In the genomic region with DNA sequence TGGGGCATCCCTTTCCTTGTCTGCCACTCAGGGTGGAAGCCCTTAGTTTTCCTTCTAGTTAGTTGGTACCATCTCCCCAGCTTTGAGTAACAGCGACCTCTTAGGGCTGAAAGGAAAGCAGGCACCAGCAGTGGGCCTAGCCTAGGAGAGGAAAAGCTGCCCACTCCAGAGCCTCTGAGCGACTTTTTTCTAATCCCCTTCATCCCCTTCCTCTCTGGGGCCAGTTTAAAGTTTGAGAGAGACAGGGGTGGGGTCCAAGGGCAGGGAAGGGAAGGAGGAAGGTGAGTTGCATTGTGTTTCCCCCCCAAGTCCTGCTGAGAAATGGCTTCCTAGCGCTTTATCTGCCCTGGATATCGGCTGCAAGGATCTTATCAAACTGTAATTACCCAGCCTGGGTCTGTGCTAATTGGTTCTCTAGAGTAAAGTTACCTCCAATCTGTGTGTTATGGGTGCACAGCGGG, we compare ENCODE assay signal across 11 cellular contexts.
DNase-seq lines count a peak whose midpoint lies in the region; ATAC-seq, FAIRE-seq and TF ChIP-seq lines count a peak whose summit lies in the region.
"Had no signal": no experiment of that assay in that cellular context is flagged by ENCODE, and none has a peak within 500 bp of the region (broad histone marks: within the 10 kb centered on the region; RNA-seq: fewer than 3 reads in every experiment).

No MANE protein-coding gene starts in this region.

- TF ChIP-seq POLR2A in H54 (IDR thresholded peaks at IDR 0.05; ENCODE audit: low read depth, low read length) = no peak

- DNase-seq in left ventricle myocardium inferior = no peak
- DNase-seq in Right ventricle myocardium superior = no peak
- DNase-seq in NCI-H526 treated with DMSO at 0.1 percent for 48 hours (lab: John Stamatoyannopoulos, UW) = peak; percentile 54
- peak; percentile 38 for DNase-seq in endothelial cell (ENCODE audit: low spot score)
- DNase-seq in upper lobe of right lung = no peak
- DNase-seq in hippocampal formation (lab: John Stamatoyannopoulos, UW) = no peak
- DNase-seq in activated CD8-positive, alpha-beta memory T cell treated with anti-CD3 and anti-CD28 coated beads for 24 hours = no peak
- DNase-seq in H54 (ENCODE audit: insufficient read length, low spot score) = no peak
- DNase-seq: AML-193, dorsolateral prefrontal cortex had no signal

- intact Hi-C loops in left ventricle myocardium inferior (cut with micrococcal nuclease) = no loop called here
- intact Hi-C loops in Right ventricle myocardium superior (cut with DNase I) = no loop called here
- intact Hi-C loops in upper lobe of right lung (cut with DNase I) = no loop called here

- no peaks in the 10 kb centered on the region for H3K4me1 Mint-ChIP-seq in endothelial cell (ENCODE audit: unreplicated experiment)

- H3K27me3 ChIP-seq in left ventricle myocardium inferior (ENCODE audit: low read depth) (peaks cover 94% of the 10 kb centered on the region), upper lobe of right lung (no peaks in the 10 kb centered on the region)

- H3K9me3 ChIP-seq in left ventricle myocardium inferior (replicated peaks) (no peaks in the 10 kb centered on the region), upper lobe of right lung (no peaks in the 10 kb centered on the region)

- H3K27ac Mint-ChIP-seq in endothelial cell (ENCODE audit: unreplicated experiment) = no peak overlapping the region

- no peak for FAIRE-seq in H54 (lab: Jason Lieb, UNC)
- FAIRE-seq: keratinocyte had no signal

- no peak for ATAC-seq in Right ventricle myocardium superior (ENCODE audit: poor library complexity)
- ATAC-seq in upper lobe of right lung = peak; percentile 63

- H3K36me3 ChIP-seq in left ventricle myocardium inferior (no peaks in the 10 kb centered on the region), upper lobe of right lung (no peaks in the 10 kb centered on the region)

- no peak overlapping the region for H3K4me3 ChIP-seq in left ventricle myocardium inferior
- H3K4me3 ChIP-seq in upper lobe of right lung = no peak overlapping the region
- H3K4me3 ChIP-seq: dorsolateral prefrontal cortex had no signal

- H3K27me3 Mint-ChIP-seq in endothelial cell (ENCODE audit: unreplicated experiment) = peaks cover 4% of the 10 kb centered on the region

- no peaks in the 10 kb centered on the region for H3K9me3 Mint-ChIP-seq in endothelial cell (ENCODE audit: unreplicated experiment)

- peak; percentile 19 for TF ChIP-seq CTCF in left ventricle myocardium inferior (IDR thresholded peaks at IDR 0.05; ENCODE audit: borderline replicate concordance)
- peak; percentile 25 for TF ChIP-seq CTCF in endothelial cell (IDR thresholded peaks at IDR 0.05; ENCODE audit: unreplicated experiment)
- TF ChIP-seq CTCF in upper lobe of right lung (IDR thresholded peaks at IDR 0.05) = peak; percentile 18

- no peak overlapping the region for H3K27ac ChIP-seq in left ventricle myocardium inferior (replicated peaks)
- no peak overlapping the region for H3K27ac ChIP-seq in upper lobe of right lung
- H3K27ac ChIP-seq: dorsolateral prefrontal cortex had no signal

- peaks cover 3% of the 10 kb centered on the region for H3K36me3 Mint-ChIP-seq in endothelial cell (ENCODE audit: low read depth, unreplicated experiment)

- H3K4me1 ChIP-seq in left ventricle myocardium inferior (peaks cover 8% of the 10 kb centered on the region), upper lobe of right lung (no peaks in the 10 kb centered on the region)

- no peak overlapping the region for H3K4me3 Mint-ChIP-seq in endothelial cell (ENCODE audit: unreplicated experiment)

Comparison
In these comparisons a context has a peak if more than half of its experiments do, and no peak if none do; other contexts are left out.
1. DNase-seq: peak in NCI-H526 treated with DMSO at 0.1 percent for 48 hours (single experiment) and endothelial cell (single experiment); none in left ventricle myocardium inferior (single experiment), Right ventricle myocardium superior (single experiment), upper lobe of right lung (single experiment), hippocampal formation (0 of 2), activated CD8-positive, alpha-beta memory T cell treated with anti-CD3 and anti-CD28 coated beads for 24 hours (single experiment) and H54 (single experiment).
2. Peak in every context shown above with its lines, with median percentiles within 50 percentile points of each other: CTCF ChIP-seq.